ENCODE assay signal across 20 cellular contexts in the genomic region with DNA sequence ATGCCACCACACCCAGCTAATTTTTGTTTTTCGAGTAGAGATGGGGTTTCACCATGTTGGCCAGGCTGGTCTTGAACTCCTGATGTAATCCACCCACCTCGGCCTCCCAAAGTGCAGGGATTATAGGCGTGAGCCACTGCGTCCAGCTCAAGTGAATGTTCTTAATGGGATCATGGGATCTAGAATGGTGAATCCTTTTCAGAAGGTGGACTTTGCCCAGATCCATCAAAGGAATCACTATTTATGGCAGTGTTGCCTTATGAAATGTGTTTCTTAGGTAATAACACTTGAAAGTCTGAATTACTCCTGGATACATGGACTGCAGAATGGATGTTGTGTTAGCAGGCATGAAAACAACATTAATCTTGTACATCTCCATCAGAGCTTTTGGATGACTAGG. TPM values are rescaled to one million over a fixed set of nuclear protein-coding genes. Genes with fewer than 3 reads are reported as not detected.
DNase-seq lines count a peak whose midpoint lies in the region; ATAC-seq, FAIRE-seq and TF ChIP-seq lines count a peak whose summit lies in the region.
"Had no signal": no experiment of that assay in that cellular context is flagged by ENCODE, and none has a peak within 500 bp of the region (broad histone marks: within the 10 kb centered on the region; RNA-seq: fewer than 3 reads in every experiment).

No MANE protein-coding gene starts in this region.

- H3K36me3 ChIP-seq in HepG2 (replicated peaks in 1 of 2; ENCODE audit: control insufficient read depth in 1 of 2, insufficient read depth in 2 of 2, low read length in 2 of 2) (no peaks in the 10 kb centered on the region; a peak in 1 of 5 replicates), small intestine (ENCODE audit: control insufficient read depth in 2 of 2, insufficient read depth in 2 of 2, low read length in 2 of 2) (no peaks in the 10 kb centered on the region)

- no peak for TF ChIP-seq CTCF in HepG2 (CRISPR knock-in tag; IDR thresholded peaks at IDR 0.05)

- TF ChIP-seq EP300 in HepG2 (IDR thresholded peaks at IDR 0.05; ENCODE audit: low read depth in 2 of 2, low read length in 2 of 2) (no peak), HepG2 (CRISPR knock-in tag; IDR thresholded peaks at IDR 0.05; ENCODE audit: borderline replicate concordance) (no peak)

- no TSS peak for BruUV-seq in HepG2 (replicated peaks; lab: Mats Ljungman, UMichigan)

- CTCF ChIA-PET in HepG2 (lab: Yijun Ruan, JAX; ENCODE audit: low intra/inter-chr PET ratio, low total read pairs): no interaction called here

- H3K4me1 ChIP-seq in HepG2 (ENCODE audit: insufficient read depth, low read length): peaks cover 27% of the 10 kb centered on the region
- H3K4me1 ChIP-seq in small intestine (ENCODE audit: control insufficient read depth in 2 of 2, insufficient read depth in 1 of 2, low read depth in 1 of 2, low read length in 1 of 2): no peaks in the 10 kb centered on the region

- TF ChIP-seq POLR2A in HepG2 (IDR thresholded peaks at IDR 0.05; ENCODE audit: insufficient read depth in 1 of 2, low read depth in 2 of 2, low read length in 2 of 2): no peak

- 96% methylated on average over 4 of the region's 4 CpGs for WGBS in HepG2 (ENCODE audit: low lambda C conversion rate)
- 84 to 96% (median 92%) methylated on average over 4 of the region's 4 CpGs for WGBS in small intestine, 3 donors

- no peak overlapping the region for H2AFZ ChIP-seq in HepG2 (ENCODE audit: low read length)
- H2AFZ ChIP-seq: GM23338 had no signal

- H3K9me3 ChIP-seq in HepG2 (ENCODE audit: low read length) (no peaks in the 10 kb centered on the region), small intestine (ENCODE audit: control insufficient read depth, low read depth) (no peaks in the 10 kb centered on the region)
- H3K9me3 ChIP-seq: A549 had no signal

- no peak overlapping the region for H3K27ac ChIP-seq in HepG2 (ENCODE audit: extremely low read length, insufficient read depth, low read length)
- no peak overlapping the region for H3K27ac ChIP-seq in small intestine (ENCODE audit: low read depth in 1 of 2, low read length in 1 of 2)
- H3K27ac ChIP-seq: 22Rv1, A549, C4-2B had no signal

- DNase-seq in NCI-H82 (lab: John Stamatoyannopoulos, UW) (peak; percentile 40), NCI-H82 treated with DMSO at 0.1 percent for 48 hours (lab: John Stamatoyannopoulos, UW; ENCODE audit: unreplicated experiment) (no peak), HepG2 (ENCODE audit: low spot score) (peak; percentile 35), small intestine (peak; percentile 40), D341Med (ENCODE audit: low spot score) (no peak), left cardiac atrium (no peak)
- DNase-seq: AML-193; CD4-positive, alpha-beta T cell; DMS79 treated with DMSO at 0.1 percent for 48 hours; GF-D8; HFFc6; KBM-7 had no signal

- no peak for TF ChIP-seq RAD21 in HepG2 (CRISPR knock-in tag; IDR thresholded peaks at IDR 0.05)

- no peaks in the 10 kb centered on the region for H3K27me3 ChIP-seq in HepG2 (ENCODE audit: control insufficient read depth in 1 of 2, insufficient read depth in 2 of 2, low read length in 2 of 2)
- no peaks in the 10 kb centered on the region for H3K27me3 ChIP-seq in small intestine (ENCODE audit: control insufficient read depth in 2 of 2, insufficient read depth in 2 of 2, low read length in 2 of 2)

- peaks cover 82% of the 10 kb centered on the region for H3K79me2 ChIP-seq in HepG2 (ENCODE audit: insufficient read depth, low read length)

- H3K9ac ChIP-seq in HepG2 (ENCODE audit: insufficient read depth, low read depth, low read length): no peak overlapping the region

- FAIRE-seq in HepG2 (lab: Jason Lieb, UNC) (no peak), small intestine (lab: Jason Lieb, UNC) (no peak)
- FAIRE-seq: A549, H54, HTR-8/SVneo had no signal

- intact Hi-C loops in HepG2 (cut with micrococcal nuclease; ENCODE audit: unreplicated experiment) (no loop called here), left cardiac atrium (cut with DNase I) (no loop called here)

- H3K4me2 ChIP-seq in HepG2 (ENCODE audit: low read depth, low read length): no peak overlapping the region
- H3K4me2 ChIP-seq: A549, GM23338 had no signal

- POLR2A ChIA-PET in HepG2 (lab: Yijun Ruan, JAX): interaction anchor here (1.2 kb wide), 1 partner anchor 10 kb away, joined by 4 read pairs; no protein-coding TSS in a partner anchor

- peaks cover 3% of the 10 kb centered on the region; the same call in 1 of the 2 replicates for H4K20me1 ChIP-seq in HepG2 (ENCODE audit: insufficient read depth, low read length)

- no peak for ATAC-seq in HepG2
- ATAC-seq in GM18498 (IDR thresholded peaks at IDR 0.05; ENCODE audit: unreplicated experiment): no peak
- ATAC-seq in left cardiac atrium: no peak
- ATAC-seq: A549, GM23338, HCT116 had no signal

- H3K4me3 ChIP-seq in HepG2 (replicated peaks in 1 of 3; ENCODE audit: insufficient read depth in 1 of 3, low read depth in 2 of 3, low read length in 3 of 3) (no peak overlapping the region), small intestine (ENCODE audit: low read depth in 1 of 2, low read length in 2 of 2) (no peak overlapping the region)
- H3K4me3 ChIP-seq: A549, GM23338 had no signal

- in situ Hi-C loops in HepG2 (cut with HindIII; ENCODE audit: extremely low pct_ligation_motif_present, low pct_unique_long_range_greater_than_20kb): no loop called here

TF ChIP-seq in HepG2, 621 proteins besides CTCF, POLR2A, EP300 and RAD21:
- TF ChIP-seq HNF4A (CRISPR knock-in tag; IDR thresholded peaks at IDR 0.05) (0 out of 2 replicates have a peak, but pooled peaks have one; percentile 12), KDM5B (CRISPR knock-in tag; IDR thresholded peaks at IDR 0.05; ENCODE audit: borderline replicate concordance) (no peak)
TF ChIP-seq in HepG2: peak in this region for 1.

RNA-seq across cellular contexts. Expression of a gene that starts 20.3 kb away (rescaled TPM):
- total RNA-seq in HepG2 (2016; rRNA removed; fragmentation: Illumina TruSeq; extraction: Trizol) (30.1 and 39.9 TPM in 2 replicates), left cardiac atrium (10 to 100 TPM; 68.2 to 68.5 TPM)
- 7.4 and 8.7 TPM in 2 replicates for total RNA-seq in HepG2 (2016; cell fraction: cytosol; rRNA removed; fragmentation: Illumina TruSeq; extraction: Trizol; ENCODE audit: low read depth)
- total RNA-seq in HepG2 (2016; cell fraction: insoluble cytoplasmic fraction; rRNA removed; fragmentation: Illumina TruSeq; extraction: Trizol): 30.9 and 34.3 TPM in 2 replicates
- total RNA-seq in HepG2 (2016; cell fraction: membrane; rRNA removed; fragmentation: Illumina TruSeq; extraction: Trizol): 22.3 and 27.4 TPM in 2 replicates
- total RNA-seq in HepG2 (2016; cell fraction: nucleus; rRNA removed; fragmentation: Illumina TruSeq; extraction: Trizol): 30.0 and 36.8 TPM in 2 replicates
- polyA plus RNA-seq in HepG2 (2011; rRNA removed) (28.3 and 30.2 TPM in 2 replicates), small intestine (10 to 100 TPM; 12.7 to 25.4 (median 13.8) TPM)
- 19.6 and 22.6 TPM in 2 replicates for polyA plus RNA-seq in HepG2 (2011; cell fraction: cytosol; rRNA removed)
- polyA plus RNA-seq in HepG2 (2011; cell fraction: nucleus; rRNA removed): 21.7 and 24.1 TPM in 2 replicates
- 33.6 and 34.8 TPM in 2 replicates for polyA plus RNA-seq in HepG2 (2012)
- 1.4 and 1.7 TPM in 2 replicates for polyA plus RNA-seq in HepG2 (2016; cell fraction: cytosol; fragmentation: Illumina TruSeq; extraction: Trizol; ENCODE audit: low read depth)
- polyA plus RNA-seq in HepG2 (2016; cell fraction: insoluble cytoplasmic fraction; fragmentation: Illumina TruSeq; extraction: Trizol; ENCODE audit: low read depth): 17.7 and 24.1 TPM in 2 replicates
- 3.9 and 5.5 TPM in 2 replicates for polyA plus RNA-seq in HepG2 (2016; cell fraction: membrane; fragmentation: Illumina TruSeq; extraction: Trizol; ENCODE audit: low read depth)
- polyA plus RNA-seq in HepG2 (2016; cell fraction: nucleus; fragmentation: Illumina TruSeq; extraction: Trizol; ENCODE audit: insufficient read depth, low read depth): 28.8 and 32.3 TPM in 2 replicates
- polyA minus RNA-seq in HepG2 (2011; rRNA and poly(A)+ RNA removed; ENCODE audit: low replicate concordance): 33.9 and 80.3 TPM in 2 replicates
- 28.8 and 37.8 TPM in 2 replicates for polyA minus RNA-seq in HepG2 (2011; cell fraction: cytosol; rRNA and poly(A)+ RNA removed)
- polyA minus RNA-seq in HepG2 (2011; cell fraction: nucleus; rRNA and poly(A)+ RNA removed): 41.6 and 55.4 TPM in 2 replicates

RNA-seq across cellular contexts. Expression of a gene that starts 30.4 kb away (rescaled TPM):
- total RNA-seq in HepG2 (2016; rRNA removed; fragmentation: Illumina TruSeq; extraction: Trizol) (86.1 and 94.9 TPM in 2 replicates), left cardiac atrium (100 to 1,000 TPM; 109 to 110 TPM)
- total RNA-seq in HepG2 (2016; cell fraction: cytosol; rRNA removed; fragmentation: Illumina TruSeq; extraction: Trizol; ENCODE audit: low read depth): 77.4 and 107 TPM in 2 replicates
- total RNA-seq in HepG2 (2016; cell fraction: insoluble cytoplasmic fraction; rRNA removed; fragmentation: Illumina TruSeq; extraction: Trizol): 86.7 and 87.8 TPM in 2 replicates
- 72.8 and 102 TPM in 2 replicates for total RNA-seq in HepG2 (2016; cell fraction: membrane; rRNA removed; fragmentation: Illumina TruSeq; extraction: Trizol)
- total RNA-seq in HepG2 (2016; cell fraction: nucleus; rRNA removed; fragmentation: Illumina TruSeq; extraction: Trizol): 32.5 and 36.8 TPM in 2 replicates
- polyA plus RNA-seq in HepG2 (2011; rRNA removed) (45.2 and 45.3 TPM in 2 replicates), small intestine (100 to 1,000 TPM; 123 to 164 (median 129) TPM)
- 60.1 and 80.0 TPM in 2 replicates for polyA plus RNA-seq in HepG2 (2011; cell fraction: cytosol; rRNA removed)
- 24.9 and 30.3 TPM in 2 replicates for polyA plus RNA-seq in HepG2 (2011; cell fraction: nucleus; rRNA removed)
- 32.6 and 51.2 TPM in 2 replicates for polyA plus RNA-seq in HepG2 (2012)
- polyA plus RNA-seq in HepG2 (2016; cell fraction: cytosol; fragmentation: Illumina TruSeq; extraction: Trizol; ENCODE audit: low read depth): 104 and 131 TPM in 2 replicates
- polyA plus RNA-seq in HepG2 (2016; cell fraction: insoluble cytoplasmic fraction; fragmentation: Illumina TruSeq; extraction: Trizol; ENCODE audit: low read depth): 99.5 and 113 TPM in 2 replicates
- polyA plus RNA-seq in HepG2 (2016; cell fraction: membrane; fragmentation: Illumina TruSeq; extraction: Trizol; ENCODE audit: low read depth): 79.5 and 101 TPM in 2 replicates
- 58.8 and 65.6 TPM in 2 replicates for polyA plus RNA-seq in HepG2 (2016; cell fraction: nucleus; fragmentation: Illumina TruSeq; extraction: Trizol; ENCODE audit: insufficient read depth, low read depth)
- 39.3 and 98.7 TPM in 2 replicates for polyA minus RNA-seq in HepG2 (2011; rRNA and poly(A)+ RNA removed; ENCODE audit: low replicate concordance)
- 20.1 and 31.3 TPM in 2 replicates for polyA minus RNA-seq in HepG2 (2011; cell fraction: cytosol; rRNA and poly(A)+ RNA removed)
- polyA minus RNA-seq in HepG2 (2011; cell fraction: nucleus; rRNA and poly(A)+ RNA removed): 8.5 and 11.1 TPM in 2 replicates

Comparison
In these comparisons a context has a peak if more than half of its experiments do, and no peak if none do; other contexts are left out.
1. DNase-seq: peak in NCI-H82 (single experiment), HepG2 (single experiment) and small intestine (single experiment); none in NCI-H82 treated with DMSO at 0.1 percent for 48 hours (single experiment), D341Med (single experiment) and left cardiac atrium (single experiment).